8 cellular contexts compared by ENCODE assay signal in the genomic region with DNA sequence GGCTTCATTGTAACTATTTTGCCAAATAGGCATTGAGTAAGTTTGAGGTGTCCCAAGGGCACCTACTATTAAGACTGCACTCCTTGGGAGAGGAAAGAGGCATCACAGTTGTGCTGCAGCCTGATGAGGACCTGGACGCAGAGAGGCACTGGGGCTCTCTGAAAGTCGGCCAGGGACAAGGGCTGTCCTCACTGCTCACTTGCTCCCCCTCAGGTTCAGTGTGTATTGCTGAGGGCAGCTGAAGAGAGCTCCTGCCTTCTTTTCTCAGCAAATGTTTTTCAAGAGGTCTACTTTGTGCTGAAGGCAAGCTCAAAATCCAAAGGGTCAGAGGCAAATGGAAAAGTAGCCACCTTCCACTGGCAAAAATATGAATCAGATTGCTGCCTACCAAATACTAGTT.
DNase-seq lines count a peak whose midpoint lies in the region; ATAC-seq and TF ChIP-seq lines count a peak whose summit lies in the region.

No MANE protein-coding gene starts in this region.

- no peaks in the 10 kb centered on the region for H3K9me3 ChIP-seq in SJCRH30 (replicated peaks)
- no peaks in the 10 kb centered on the region for H3K9me3 ChIP-seq in effector memory CD4-positive, alpha-beta T cell (ENCODE audit: control insufficient read depth, low read length)

- ATAC-seq in GM18867 (IDR thresholded peaks at IDR 0.05; ENCODE audit: unreplicated experiment) (peak; percentile 96), HG03095 (IDR thresholded peaks at IDR 0.05; ENCODE audit: unreplicated experiment) (peak; percentile 92)

- no peaks in the 10 kb centered on the region for H3K27me3 ChIP-seq in SJCRH30
- H3K27me3 ChIP-seq in effector memory CD4-positive, alpha-beta T cell (replicated peaks; ENCODE audit: control insufficient read depth, insufficient read depth, low read length, poor library complexity, severe bottlenecking): no peaks in the 10 kb centered on the region

- H3K36me3 ChIP-seq in SJCRH30: no peaks in the 10 kb centered on the region
- H3K36me3 ChIP-seq in effector memory CD4-positive, alpha-beta T cell (ENCODE audit: control insufficient read depth, insufficient read depth, low read length): no peaks in the 10 kb centered on the region

- no peaks in the 10 kb centered on the region for H3K4me1 ChIP-seq in SJCRH30
- no peaks in the 10 kb centered on the region for H3K4me1 ChIP-seq in effector memory CD4-positive, alpha-beta T cell (ENCODE audit: control insufficient read depth, insufficient read depth, low read length, poor library complexity, severe bottlenecking)

- H3K4me3 ChIP-seq in SJCRH30: no peak overlapping the region
- no peak overlapping the region for H3K4me3 ChIP-seq in effector memory CD4-positive, alpha-beta T cell (ENCODE audit: insufficient read depth, low read depth, low read length, poor library complexity, severe bottlenecking)

- no peak overlapping the region for H3K27ac ChIP-seq in SJCRH30
- H3K27ac ChIP-seq in effector memory CD4-positive, alpha-beta T cell (ENCODE audit: insufficient read depth, low read length, poor library complexity, severe bottlenecking): no peak overlapping the region

- peak; percentile 28 for TF ChIP-seq CTCF in AG09319 (IDR thresholded peaks at IDR 0.05; ENCODE audit: low read depth, low read length)

- no peak for DNase-seq in AG09319 (ENCODE audit: extremely low read depth, low read depth)
- peak; percentile 38 to 58 for DNase-seq in SJCRH30
- peak; percentile 30 for DNase-seq in iPS DF 19.7 (ENCODE audit: low read depth, low spot score)
- DNase-seq in stimulated activated CD4-positive, alpha-beta T cell treated with anti-CD3 and anti-CD28 coated beads, Interleukin-1b, Interleukin-23, amount 100 ng/mL, for 48 hours: no peak
- no peak for DNase-seq in GDM1 (lab: John Stamatoyannopoulos, UW)
- no peak for DNase-seq in effector memory CD4-positive, alpha-beta T cell

Comparison
In these comparisons a context has a peak if more than half of its experiments do, and no peak if none do; other contexts are left out.
1. DNase-seq: peak in SJCRH30 (2 of 2) and iPS DF 19.7 (single experiment); none in AG09319 (single experiment), stimulated activated CD4-positive, alpha-beta T cell treated with anti-CD3 and anti-CD28 coated beads, Interleukin-1b, Interleukin-23, amount 100 ng/mL, for 48 hours (single experiment), GDM1 (single experiment) and effector memory CD4-positive, alpha-beta T cell (0 of 3).